9 cellular contexts compared by ENCODE assay signal in the genomic region with DNA sequence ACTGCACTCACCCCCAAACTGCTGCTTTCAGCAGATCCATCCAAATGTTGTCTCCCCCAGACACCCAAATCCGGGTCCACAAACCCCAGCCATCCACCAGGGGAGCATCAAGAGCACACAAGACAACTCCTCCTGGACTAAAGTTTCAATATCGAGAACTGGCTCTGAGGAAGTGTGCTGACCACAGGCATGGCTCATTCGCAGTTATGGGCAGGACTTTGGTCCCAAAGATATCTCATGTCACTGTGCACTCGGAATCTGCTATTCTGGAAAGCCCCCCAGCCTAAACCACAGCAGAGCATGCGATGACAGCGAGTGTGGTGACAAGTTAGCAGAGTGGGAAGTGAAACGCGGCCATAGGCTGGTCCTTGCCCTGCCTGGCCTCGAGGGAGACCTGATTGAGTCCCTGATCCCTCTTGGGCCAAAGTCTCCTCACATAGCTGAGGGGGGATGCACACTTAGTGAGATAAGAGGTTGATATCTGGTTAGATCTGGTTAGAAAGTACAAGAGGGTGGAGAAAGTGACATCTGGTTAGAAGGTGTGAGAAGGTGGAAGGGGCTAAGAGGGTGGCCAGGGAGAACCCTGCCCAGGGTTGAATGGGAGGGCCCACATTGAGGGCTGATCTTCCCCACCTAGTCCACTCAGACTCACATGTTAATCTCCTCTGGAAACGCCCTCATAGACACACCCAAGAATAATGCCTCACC.
DNase-seq lines count a peak whose midpoint lies in the region; ATAC-seq and TF ChIP-seq lines count a peak whose summit lies in the region.
"Had no signal": no experiment of that assay in that cellular context is flagged by ENCODE, and none has a peak within 500 bp of the region (broad histone marks: within the 10 kb centered on the region; RNA-seq: fewer than 3 reads in every experiment).

No MANE protein-coding gene starts in this region.

- no peaks in the 10 kb centered on the region for H3K36me3 Mint-ChIP-seq in activated T-cell treated with anti-CD3 and anti-CD28 coated beads, Interleukin-2, amount 50 U/mL, for 72 hours (ENCODE audit: insufficient read depth in 2 of 2)

- H3K4me3 Mint-ChIP-seq in activated T-cell treated with anti-CD3 and anti-CD28 coated beads, Interleukin-2, amount 50 U/mL, for 72 hours = no peak overlapping the region
- H3K4me3 Mint-ChIP-seq: CD4-positive, alpha-beta T cell had no signal

- H3K9me3 ChIP-seq in AG04450 (ENCODE audit: control insufficient read depth, insufficient read depth, low read length) = peaks cover 4% of the 10 kb centered on the region; the same call in 1 of the 2 replicates
- peaks cover 11% of the 10 kb centered on the region for H3K9me3 ChIP-seq in PC-9 (ENCODE audit: insufficient read depth, low read depth)

- H2AFZ ChIP-seq in PC-9 = no peak overlapping the region

- no peaks in the 10 kb centered on the region for H3K27me3 ChIP-seq in AG04450 (ENCODE audit: control insufficient read depth, insufficient read depth, low read length)
- no peaks in the 10 kb centered on the region for H3K27me3 ChIP-seq in PC-9 (ENCODE audit: insufficient read depth, low read depth)

- peaks cover 6% of the 10 kb centered on the region for H3K4me1 Mint-ChIP-seq in activated T-cell treated with anti-CD3 and anti-CD28 coated beads, Interleukin-2, amount 50 U/mL, for 72 hours (ENCODE audit: low read depth)

- H4K20me1 ChIP-seq in PC-9 (ENCODE audit: insufficient read depth) = no peaks in the 10 kb centered on the region

- BruUV-seq in PC-9 (replicated peaks; lab: Mats Ljungman, UMichigan) = no TSS peak

- peak; percentile 54 for ATAC-seq in GM19324 (IDR thresholded peaks at IDR 0.05; ENCODE audit: low FRiP score, unreplicated experiment)
- peak; percentile 81 for ATAC-seq in HG03175 (IDR thresholded peaks at IDR 0.05; ENCODE audit: unreplicated experiment)
- ATAC-seq in activated T-cell treated with anti-CD3 and anti-CD28 coated beads, Interleukin-2, amount 50 U/mL, for 72 hours (replicated peaks in 1 of 2) = peak; percentile 39 to 65

- H3K9me2 ChIP-seq in PC-9 (ENCODE audit: insufficient read depth) = no peaks in the 10 kb centered on the region

- H3K4me1 ChIP-seq in PC-9 (replicated peaks; ENCODE audit: insufficient read depth) = peaks cover 17% of the 10 kb centered on the region

- no peak overlapping the region for H3K27ac ChIP-seq in AG04450 (ENCODE audit: low read depth, low read length)
- H3K27ac ChIP-seq in PC-9 = no peak overlapping the region

- H3K27me3 Mint-ChIP-seq in activated T-cell treated with anti-CD3 and anti-CD28 coated beads, Interleukin-2, amount 50 U/mL, for 72 hours (ENCODE audit: low read depth) = peaks cover 37% of the 10 kb centered on the region

- H3K4me3 ChIP-seq in AG04450 (ENCODE audit: low read depth, low read length) = no peak overlapping the region
- H3K4me3 ChIP-seq in PC-9 = no peak overlapping the region

- no peaks in the 10 kb centered on the region for H3K9me3 Mint-ChIP-seq in activated T-cell treated with anti-CD3 and anti-CD28 coated beads, Interleukin-2, amount 50 U/mL, for 72 hours

- no peak overlapping the region for H3K27ac Mint-ChIP-seq in activated T-cell treated with anti-CD3 and anti-CD28 coated beads, Interleukin-2, amount 50 U/mL, for 72 hours
- H3K27ac Mint-ChIP-seq: CD4-positive, alpha-beta T cell had no signal

- H3K79me2 ChIP-seq in PC-9 (ENCODE audit: low read depth) = no peaks in the 10 kb centered on the region

- intact Hi-C loops in PC-9 (cut with micrococcal nuclease; ENCODE audit: unreplicated experiment) = no loop called here

- H3K36me3 ChIP-seq in PC-9 (ENCODE audit: low read depth) = no peaks in the 10 kb centered on the region

- DNase-seq in AG04450 (ENCODE audit: low read depth, low spot score) (no peak), foreskin melanocyte (no peak), NCI-H2196 treated with DMSO at 0.1 percent for 48 hours (lab: John Stamatoyannopoulos, UW; ENCODE audit: unreplicated experiment) (no peak), amniotic stem cell (lab: John Stamatoyannopoulos, UW) (no peak), PC-9 (no peak)
- no peak for DNase-seq in activated T-cell treated with anti-CD3 and anti-CD28 coated beads, Interleukin-2, amount 50 U/mL, for 72 hours

- peak; percentile 35 for TF ChIP-seq CTCF in AG04450 (IDR thresholded peaks at IDR 0.05; ENCODE audit: low read depth, low read length)
- no peak for TF ChIP-seq CTCF in PC-9 (conservative IDR thresholded peaks at IDR 0.05)

- no peaks in the 10 kb centered on the region for H3F3A ChIP-seq in PC-9 (ENCODE audit: insufficient read depth, low read depth)

- POLR2A ChIA-PET in AG04450 (lab: Yijun Ruan, JAX) = no interaction called here
- POLR2A ChIA-PET in PC-9 (lab: Charles Lee; ENCODE audit: unreplicated experiment) = no interaction called here

- no peak overlapping the region for H3K4me2 ChIP-seq in PC-9

- CTCF ChIA-PET in AG04450 (lab: Charles Lee) (interaction anchor here (0.6 kb wide), 1 partner anchor 285 kb away, joined by 3 read pairs; no protein-coding TSS in a partner anchor), PC-9 (lab: Charles Lee) (no interaction called here)
